In the genomic region with DNA sequence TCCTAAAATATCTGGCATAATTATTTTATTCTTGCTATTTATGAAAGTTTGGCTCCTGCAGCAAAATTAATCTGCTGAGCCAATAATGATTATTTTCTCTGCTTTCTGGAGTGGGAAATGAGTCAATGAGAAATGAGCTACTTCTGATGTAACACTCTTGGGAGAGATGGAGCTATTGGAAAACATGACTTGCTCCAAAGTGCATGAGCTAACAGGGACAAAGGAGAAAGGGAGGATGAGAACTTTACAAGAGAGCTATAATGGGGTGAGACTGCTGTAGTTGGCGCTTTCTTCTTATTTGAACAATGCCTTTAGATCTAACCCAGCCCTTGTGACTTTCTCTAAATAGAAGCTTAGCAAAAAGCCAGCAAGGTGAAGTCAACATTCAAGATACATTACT, we compare ENCODE assay signal across 19 cellular contexts.
"Had no signal": no experiment of that assay in that cellular context is flagged by ENCODE, and none has a peak within 500 bp of the region (broad histone marks: within the 10 kb centered on the region; RNA-seq: fewer than 3 reads in every experiment).

No MANE protein-coding gene starts in this region.

- H3K4me1 ChIP-seq: foreskin keratinocyte, neural progenitor cell, transverse colon, vagina had no signal

- H3K27ac ChIP-seq: foreskin keratinocyte, neural progenitor cell, transverse colon, vagina had no signal

- H3K27me3 ChIP-seq: foreskin keratinocyte, neural progenitor cell, transverse colon, vagina had no signal

- H3K4me3 ChIP-seq: lung, neural progenitor cell, transverse colon, vagina had no signal

- DNase-seq: activated CD4-positive, alpha-beta T cell treated with anti-CD3 and anti-CD28 coated beads for 4 hours; activated CD8-positive, alpha-beta T cell treated with anti-CD3 and anti-CD28 coated beads for 36 hours; activated effector memory CD4-positive, alpha-beta T cell treated with Interleukin-2 at 50 U/mL for 16 hours; activated naive CD4-positive, alpha-beta T cell treated with anti-CD3 and anti-CD28 coated beads, Interleukin-2, amount 50 U/mL, for 16 hours; activated T-cell treated with anti-CD3 and anti-CD28 coated beads, Interleukin-2, amount 50 U/mL, for 4 hours; amniotic stem cell; erythroblast; foreskin keratinocyte; head of caudate nucleus; left cardiac atrium; midbrain; small intestine; stimulated activated CD4-positive, alpha-beta T cell treated with anti-CD3 and anti-CD28 coated beads, Interleukin-4, amount 100 ng/mL, for 24 hours; stimulated activated naive CD4-positive, alpha-beta T cell treated with Interleukin-2 at 50 U/mL for 16 hours; transverse colon had no signal

- H3K36me3 ChIP-seq: neural progenitor cell, transverse colon, vagina had no signal

- ATAC-seq: activated CD8-positive, alpha-beta T cell treated with anti-CD3 and anti-CD28 coated beads for 36 hours; activated T-cell treated with anti-CD3 and anti-CD28 coated beads, Interleukin-2, amount 50 U/mL, for 4 hours; foreskin keratinocyte; WTC11 had no signal

- H3K9me3 ChIP-seq: transverse colon, vagina had no signal
